2 cellular contexts compared by ENCODE assay signal in genomic region chr20:58828804-58829203, GRCh38.
A peak's percentile ranks its signal among the peaks of the same experiment; 100 is the strongest.
TF ChIP-seq lines count a peak whose summit lies in the region.

No MANE protein-coding gene starts in this region.

TF ChIP-seq in GM12878, 131 proteins besides CTCF, POLR2A, EP300 and RAD21:
- 0 out of 2 replicates have a peak, but pooled peaks have one; percentile 28 for TF ChIP-seq YY1 (IDR thresholded peaks at IDR 0.05; ENCODE audit: low read depth, low read length)

TF ChIP-seq in H1, 55 proteins besides CTCF, POLR2A, EP300 and RAD21:
- peak; percentile 59; the same call in 1 of the 2 replicates for TF ChIP-seq YY1 (IDR thresholded peaks at IDR 0.05; ENCODE audit: low read depth, low read length)
